ENCODE assay signal across 14 cellular contexts in genomic region chr11:115965754-115966504, GRCh38.
DNase-seq lines count a peak whose midpoint lies in the region; ATAC-seq and TF ChIP-seq lines count a peak whose summit lies in the region.
"Had no signal": no experiment of that assay in that cellular context is flagged by ENCODE, and none has a peak within 500 bp of the region (broad histone marks: within the 10 kb centered on the region; RNA-seq: fewer than 3 reads in every experiment).

No MANE protein-coding gene starts in this region.

- H3K4me1 ChIP-seq in trophoblast cell (ENCODE audit: control insufficient read depth in 1 of 2, insufficient read depth in 2 of 2, low read length in 2 of 2): peaks cover 0 to 3% of the 10 kb centered on the region in 2 experiments
- H3K4me1 ChIP-seq: Caco-2 had no signal

- H2BK5ac ChIP-seq in trophoblast cell (ENCODE audit: low read depth, low read length, poor library complexity): no peak overlapping the region

- H3K9ac ChIP-seq in trophoblast cell (ENCODE audit: low read length): no peak overlapping the region

- H4K12ac ChIP-seq in trophoblast cell (ENCODE audit: low read depth, low read length): no peak overlapping the region

- H3K79me2 ChIP-seq in trophoblast cell (ENCODE audit: control insufficient read depth, insufficient read depth, low read length, poor library complexity): no peaks in the 10 kb centered on the region

- peaks cover 15% of the 10 kb centered on the region for H3K36me3 Mint-ChIP-seq in glutamatergic neuron (ENCODE audit: unreplicated experiment)
- H3K36me3 Mint-ChIP-seq: activated CD8-positive, alpha-beta memory T cell treated with anti-CD3 and anti-CD28 coated beads, Interleukin-2, amount 10 ng/mL, durations not matched to agents 7 days and 5 days; activated naive CD4-positive, alpha-beta T cell treated with anti-CD3 and anti-CD28 coated beads, Interleukin-2, amount 50 U/mL, for 24 hours had no signal

- H3K27me3 ChIP-seq in trophoblast cell (ENCODE audit: insufficient read depth, low read length): no peaks in the 10 kb centered on the region

- no peak overlapping the region for H2BK12ac ChIP-seq in trophoblast cell (ENCODE audit: low read length)

- no peak overlapping the region for H3K14ac ChIP-seq in trophoblast cell (ENCODE audit: low read length)

- H3K4me2 ChIP-seq in trophoblast cell (ENCODE audit: low read length): no peak overlapping the region

- no peak for TF ChIP-seq CTCF in glutamatergic neuron (IDR thresholded peaks at IDR 0.05; ENCODE audit: partially characterized antibody, unreplicated experiment)

- H3K79me1 ChIP-seq in trophoblast cell (ENCODE audit: low read length): no peaks in the 10 kb centered on the region

- H3K9me3 ChIP-seq in trophoblast cell (ENCODE audit: insufficient read depth, low read depth, low read length): no peaks in the 10 kb centered on the region
- H3K9me3 ChIP-seq: Caco-2 had no signal

- no peak overlapping the region for H3K4me3 Mint-ChIP-seq in glutamatergic neuron (ENCODE audit: unreplicated experiment)
- H3K4me3 Mint-ChIP-seq: activated CD8-positive, alpha-beta memory T cell treated with anti-CD3 and anti-CD28 coated beads, Interleukin-2, amount 10 ng/mL, durations not matched to agents 7 days and 5 days; activated naive CD4-positive, alpha-beta T cell treated with anti-CD3 and anti-CD28 coated beads, Interleukin-2, amount 50 U/mL, for 24 hours had no signal

- no peak overlapping the region for H4K8ac ChIP-seq in trophoblast cell (ENCODE audit: low read depth, low read length)

- H4K91ac ChIP-seq in trophoblast cell (ENCODE audit: low read depth, low read length): no peak overlapping the region

- no peaks in the 10 kb centered on the region for H3K36me3 ChIP-seq in trophoblast cell (ENCODE audit: control insufficient read depth in 1 of 2, insufficient read depth in 2 of 2, low read length in 2 of 2)
- H3K36me3 ChIP-seq: WERI-Rb-1 had no signal

- peak overlapping the region; percentile 52 for H3K27ac Mint-ChIP-seq in glutamatergic neuron (ENCODE audit: unreplicated experiment)
- H3K27ac Mint-ChIP-seq: activated CD8-positive, alpha-beta memory T cell treated with anti-CD3 and anti-CD28 coated beads, Interleukin-2, amount 10 ng/mL, durations not matched to agents 7 days and 5 days; activated naive CD4-positive, alpha-beta T cell treated with anti-CD3 and anti-CD28 coated beads, Interleukin-2, amount 50 U/mL, for 24 hours had no signal

- H3K4me1 Mint-ChIP-seq in glutamatergic neuron (ENCODE audit: low read depth, unreplicated experiment): peaks cover 34% of the 10 kb centered on the region
- H3K4me1 Mint-ChIP-seq: activated CD8-positive, alpha-beta memory T cell treated with anti-CD3 and anti-CD28 coated beads, Interleukin-2, amount 10 ng/mL, durations not matched to agents 7 days and 5 days; activated naive CD4-positive, alpha-beta T cell treated with anti-CD3 and anti-CD28 coated beads, Interleukin-2, amount 50 U/mL, for 24 hours had no signal

- no peak for ATAC-seq in GM19467 (IDR thresholded peaks at IDR 0.05; ENCODE audit: unreplicated experiment)
- ATAC-seq: activated CD8-positive, alpha-beta memory T cell treated with anti-CD3 and anti-CD28 coated beads, Interleukin-2, amount 10 ng/mL, durations not matched to agents 7 days and 5 days had no signal

- H2AFZ ChIP-seq in trophoblast cell (ENCODE audit: insufficient read depth, low read length, poor library complexity): no peak overlapping the region

- H3K4ac ChIP-seq in trophoblast cell (ENCODE audit: low read depth, low read length): no peak overlapping the region

- no CpG with 5 or more reads among the region's 14 CpGs for WGBS in trophoblast cell (ENCODE audit: extremely low coverage, insufficient coverage, insufficient read length)

- no peak overlapping the region for H3K18ac ChIP-seq in trophoblast cell (ENCODE audit: low read length)

- H2BK120ac ChIP-seq in trophoblast cell (ENCODE audit: insufficient read depth, low read length, poor library complexity): no peak overlapping the region

- peaks cover 5% of the 10 kb centered on the region for H3K27me3 Mint-ChIP-seq in glutamatergic neuron (ENCODE audit: unreplicated experiment)
- H3K27me3 Mint-ChIP-seq: activated CD8-positive, alpha-beta memory T cell treated with anti-CD3 and anti-CD28 coated beads, Interleukin-2, amount 10 ng/mL, durations not matched to agents 7 days and 5 days; activated naive CD4-positive, alpha-beta T cell treated with anti-CD3 and anti-CD28 coated beads, Interleukin-2, amount 50 U/mL, for 24 hours had no signal

- H3K23ac ChIP-seq in trophoblast cell (ENCODE audit: low read length): no peak overlapping the region

- H3K4me3 ChIP-seq in trophoblast cell (ENCODE audit: low read depth, low read length): no peak overlapping the region

- peak overlapping the region; percentile 8 for H3K27ac ChIP-seq in trophoblast cell (ENCODE audit: low read depth, low read length)
- H3K27ac ChIP-seq: WERI-Rb-1 had no signal

- peak; percentile 21 for DNase-seq in NCI-H2227 (lab: John Stamatoyannopoulos, UW; ENCODE audit: unreplicated experiment)
- no peak for DNase-seq in NCI-H2227 treated with DMSO at 0.1 percent for 48 hours (lab: John Stamatoyannopoulos, UW)
- peak; percentile 52 for DNase-seq in NCI-H510A (lab: John Stamatoyannopoulos, UW)
- no peak for DNase-seq in glutamatergic neuron
- DNase-seq in trophoblast cell: no peak
- DNase-seq in cerebellar cortex (ENCODE audit: low spot score): no peak
- no peak for DNase-seq in NCI-H2171 (lab: John Stamatoyannopoulos, UW)
- DNase-seq: activated CD8-positive, alpha-beta memory T cell treated with anti-CD3 and anti-CD28 coated beads, Interleukin-2, amount 10 ng/mL, durations not matched to agents 7 days and 5 days; Caco-2; KBM-7; posterior cingulate gyrus; WERI-Rb-1 had no signal

- peaks cover 14% of the 10 kb centered on the region for H3K9me3 Mint-ChIP-seq in glutamatergic neuron (ENCODE audit: unreplicated experiment)

- no peak overlapping the region for H2AK5ac ChIP-seq in trophoblast cell (ENCODE audit: low read length)

Comparison
In these comparisons a context has a peak if more than half of its experiments do, and no peak if none do; other contexts are left out.
1. DNase-seq: peak in NCI-H2227 (single experiment) and NCI-H510A (single experiment); none in NCI-H2227 treated with DMSO at 0.1 percent for 48 hours (single experiment), glutamatergic neuron (single experiment), trophoblast cell (0 of 2), cerebellar cortex (single experiment) and NCI-H2171 (single experiment).